11 cellular contexts compared by ENCODE assay signal in the genomic region with DNA sequence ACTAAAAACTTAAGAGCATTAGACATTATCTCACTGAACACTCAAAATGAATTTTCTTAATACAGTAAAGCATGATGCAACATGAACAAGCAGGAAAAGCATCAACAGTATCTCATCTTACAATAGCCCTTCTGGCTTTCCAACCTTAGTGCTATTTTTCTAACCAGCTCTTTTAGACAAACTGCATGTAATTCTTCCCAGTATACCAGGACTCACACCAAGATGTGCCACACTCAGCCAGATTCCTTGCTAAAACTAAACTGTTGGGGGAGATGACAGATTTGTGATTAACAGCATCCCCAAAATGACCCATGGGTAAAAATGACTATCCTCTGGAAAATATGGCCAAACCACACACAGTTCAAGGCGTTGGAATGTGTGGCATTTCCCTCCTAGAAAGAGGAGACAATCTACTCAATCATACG. TPM values are rescaled to one million over a fixed set of nuclear protein-coding genes. Genes with fewer than 3 reads are reported as not detected.
DNase-seq lines count a peak whose midpoint lies in the region; ATAC-seq and FAIRE-seq lines count a peak whose summit lies in the region.
"Had no signal": no experiment of that assay in that cellular context is flagged by ENCODE, and none has a peak within 500 bp of the region (broad histone marks: within the 10 kb centered on the region; RNA-seq: fewer than 3 reads in every experiment).

No MANE protein-coding gene starts in this region.

- H3K27me3 ChIP-seq in SJCRH30 = no peaks in the 10 kb centered on the region
- H3K27me3 ChIP-seq: dorsolateral prefrontal cortex had no signal

- peak; percentile 97 for FAIRE-seq in G401.6 (lab: Jason Lieb, UNC)

- DNase-seq in SJCRH30 = peak in 1 of 2 experiments; percentile 24
- DNase-seq in fibroblast of gingiva (ENCODE audit: low read depth) = peak; percentile 47
- peak; percentile 36 for DNase-seq in renal cortical epithelial cell (ENCODE audit: low read depth)
- no peak for DNase-seq in GDM1 (lab: John Stamatoyannopoulos, UW)
- no peak for DNase-seq in globus pallidus (ENCODE audit: low spot score)
- no peak for DNase-seq in stimulated activated naive CD8-positive, alpha-beta T cell treated with anti-CD3 and anti-CD28 coated beads, Interleukin-15, Interleukin-2, amounts not matched to agents 100 U/mL and 50 U/mL, for 24 hours
- DNase-seq in NCI-H345 treated with DMSO at 0.1 percent for 48 hours (lab: John Stamatoyannopoulos, UW; ENCODE audit: unreplicated experiment) = no peak
- DNase-seq: DMS153, dorsolateral prefrontal cortex, left cardiac atrium had no signal

- peaks cover 25% of the 10 kb centered on the region for H3K4me1 ChIP-seq in SJCRH30

- peaks cover 2% of the 10 kb centered on the region; the same call in 1 of the 2 replicates for H3K36me3 ChIP-seq in SJCRH30

- H3K9me3 ChIP-seq in SJCRH30 (replicated peaks) = no peaks in the 10 kb centered on the region

- H3K27ac ChIP-seq in SJCRH30 = peak overlapping the region; percentile 18; the same call in 1 of the 2 replicates

- H3K4me3 ChIP-seq in SJCRH30 = no peak overlapping the region
- H3K4me3 ChIP-seq: dorsolateral prefrontal cortex had no signal

- ATAC-seq in stimulated activated naive CD8-positive, alpha-beta T cell treated with anti-CD3 and anti-CD28 coated beads, Interleukin-15, Interleukin-2, amounts not matched to agents 100 U/mL and 50 U/mL, for 24 hours = no peak

RNA-seq across cellular contexts. Expression of a gene that starts 36.2 kb away (rescaled TPM):
- 23.6 and 27.3 TPM in 2 replicates for total RNA-seq in SJCRH30 (2014; rRNA removed; shearing (Covaris generic))
- total RNA-seq in renal cortical epithelial cell = 16.3 and 21.7 TPM in 2 replicates

Comparison
In these comparisons a context has a peak if more than half of its experiments do, and no peak if none do; other contexts are left out.
1. DNase-seq: peak in fibroblast of gingiva (single experiment) and renal cortical epithelial cell (single experiment); none in GDM1 (single experiment), globus pallidus (single experiment), stimulated activated naive CD8-positive, alpha-beta T cell treated with anti-CD3 and anti-CD28 coated beads, Interleukin-15, Interleukin-2, amounts not matched to agents 100 U/mL and 50 U/mL, for 24 hours (single experiment) and NCI-H345 treated with DMSO at 0.1 percent for 48 hours (single experiment).